In the genomic region with DNA sequence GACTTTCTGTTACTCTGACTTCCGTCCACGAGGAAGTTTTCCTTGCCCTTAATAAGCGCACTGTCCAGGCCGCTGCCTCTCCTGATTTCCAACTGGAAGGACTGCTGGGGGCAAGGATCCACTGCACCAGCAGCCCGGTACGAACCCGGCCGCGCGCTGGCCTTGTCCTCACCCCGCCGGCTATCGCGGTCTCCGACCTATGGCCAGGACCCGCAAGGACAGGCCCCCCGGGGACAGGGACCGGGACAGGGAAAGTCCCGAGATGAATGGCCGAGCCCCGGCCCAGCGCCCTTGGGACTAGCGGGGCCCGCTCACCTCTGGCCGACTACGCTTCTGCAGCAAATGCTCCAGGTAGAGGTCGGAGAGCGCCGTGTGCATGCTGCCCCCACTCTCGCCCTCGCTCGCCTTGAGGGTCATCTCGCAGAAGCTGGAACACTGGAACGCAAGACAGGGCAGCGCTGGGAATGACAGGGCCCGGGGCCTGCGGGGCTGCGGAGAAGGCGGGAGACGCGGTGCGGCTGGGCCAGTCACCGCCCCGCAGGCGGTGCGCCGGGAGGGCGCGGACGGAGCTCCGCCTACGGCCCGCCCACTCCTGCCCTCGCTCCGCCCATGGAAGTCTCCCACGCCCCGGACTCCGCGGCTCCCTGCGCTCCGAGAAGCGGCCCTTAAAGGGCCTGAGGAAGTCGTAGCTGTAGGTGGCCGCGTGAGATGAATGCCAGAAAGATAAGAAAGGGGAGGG, we compare ENCODE assay signal across 1 cellular context.
TF ChIP-seq lines count a peak whose summit lies in the region.

A gene (minus strand): TSS at position 529 of the 739 bp plus-strand sequence. CDS start 112 bp downstream, at position 417.

TF ChIP-seq in HepG2, 621 proteins besides CTCF, POLR2A, EP300 and RAD21 (continued from another document and continues in another):
- TF ChIP-seq, protein P1, sequence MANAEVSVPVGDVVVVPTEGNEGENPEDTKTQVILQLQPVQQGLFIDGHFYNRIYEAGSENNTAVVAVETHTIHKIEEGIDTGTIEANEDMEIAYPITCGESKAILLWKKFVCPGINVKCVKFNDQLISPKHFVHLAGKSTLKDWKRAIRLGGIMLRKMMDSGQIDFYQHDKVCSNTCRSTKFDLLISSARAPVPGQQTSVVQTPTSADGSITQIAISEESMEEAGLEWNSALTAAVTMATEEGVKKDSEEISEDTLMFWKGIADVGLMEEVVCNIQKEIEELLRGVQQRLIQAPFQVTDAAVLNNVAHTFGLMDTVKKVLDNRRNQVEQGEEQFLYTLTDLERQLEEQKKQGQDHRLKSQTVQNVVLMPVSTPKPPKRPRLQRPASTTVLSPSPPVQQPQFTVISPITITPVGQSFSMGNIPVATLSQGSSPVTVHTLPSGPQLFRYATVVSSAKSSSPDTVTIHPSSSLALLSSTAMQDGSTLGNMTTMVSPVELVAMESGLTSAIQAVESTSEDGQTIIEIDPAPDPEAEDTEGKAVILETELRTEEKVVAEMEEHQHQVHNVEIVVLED (CRISPR knock-in tag; IDR thresholded peaks at IDR 0.05; ENCODE audit: borderline replicate concordance) = peak; percentile 63
- no peak for TF ChIP-seq ZNF256 (CRISPR knock-in tag; conservative IDR thresholded peaks at IDR 0.05)
- TF ChIP-seq ZNF234 (CRISPR knock-in tag; conservative IDR thresholded peaks at IDR 0.05) = no peak
- TF ChIP-seq ASH2L (IDR thresholded peaks at IDR 0.05; ENCODE audit: insufficient read length, low read depth, low read length) = peak; percentile 15
- peak; percentile 58; the same call in 1 of the 2 replicates for TF ChIP-seq ZNF274 (CRISPR knock-in tag; IDR thresholded peaks at IDR 0.05)
- 0 out of 2 replicates have a peak, but pooled peaks have one; percentile 34 for TF ChIP-seq ZNF598 (CRISPR knock-in tag; IDR thresholded peaks at IDR 0.05; ENCODE audit: borderline replicate concordance)
- no peak for TF ChIP-seq SALL1 (CRISPR knock-in tag; IDR thresholded peaks at IDR 0.05)
- no peak for TF ChIP-seq FOXO1 (CRISPR knock-in tag; IDR thresholded peaks at IDR 0.05)
- no peak for TF ChIP-seq EHMT2 (IDR thresholded peaks at IDR 0.05; ENCODE audit: borderline replicate concordance, low read depth, low read length)
- no peak for TF ChIP-seq ZNF224 (CRISPR knock-in tag; IDR thresholded peaks at IDR 0.05)
- no peak for TF ChIP-seq SP5 (CRISPR knock-in tag; IDR thresholded peaks at IDR 0.05; ENCODE audit: borderline replicate concordance, low read depth)
- TF ChIP-seq, protein P2, sequence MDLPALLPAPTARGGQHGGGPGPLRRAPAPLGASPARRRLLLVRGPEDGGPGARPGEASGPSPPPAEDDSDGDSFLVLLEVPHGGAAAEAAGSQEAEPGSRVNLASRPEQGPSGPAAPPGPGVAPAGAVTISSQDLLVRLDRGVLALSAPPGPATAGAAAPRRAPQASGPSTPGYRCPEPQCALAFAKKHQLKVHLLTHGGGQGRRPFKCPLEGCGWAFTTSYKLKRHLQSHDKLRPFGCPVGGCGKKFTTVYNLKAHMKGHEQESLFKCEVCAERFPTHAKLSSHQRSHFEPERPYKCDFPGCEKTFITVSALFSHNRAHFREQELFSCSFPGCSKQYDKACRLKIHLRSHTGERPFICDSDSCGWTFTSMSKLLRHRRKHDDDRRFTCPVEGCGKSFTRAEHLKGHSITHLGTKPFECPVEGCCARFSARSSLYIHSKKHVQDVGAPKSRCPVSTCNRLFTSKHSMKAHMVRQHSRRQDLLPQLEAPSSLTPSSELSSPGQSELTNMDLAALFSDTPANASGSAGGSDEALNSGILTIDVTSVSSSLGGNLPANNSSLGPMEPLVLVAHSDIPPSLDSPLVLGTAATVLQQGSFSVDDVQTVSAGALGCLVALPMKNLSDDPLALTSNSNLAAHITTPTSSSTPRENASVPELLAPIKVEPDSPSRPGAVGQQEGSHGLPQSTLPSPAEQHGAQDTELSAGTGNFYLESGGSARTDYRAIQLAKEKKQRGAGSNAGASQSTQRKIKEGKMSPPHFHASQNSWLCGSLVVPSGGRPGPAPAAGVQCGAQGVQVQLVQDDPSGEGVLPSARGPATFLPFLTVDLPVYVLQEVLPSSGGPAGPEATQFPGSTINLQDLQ (CRISPR knock-in tag; IDR thresholded peaks at IDR 0.05) = no peak
- TF ChIP-seq KDM5B (CRISPR knock-in tag; IDR thresholded peaks at IDR 0.05; ENCODE audit: borderline replicate concordance) = peak; percentile 19; the same call in 1 of the 2 replicates
- TF ChIP-seq, protein P3, sequence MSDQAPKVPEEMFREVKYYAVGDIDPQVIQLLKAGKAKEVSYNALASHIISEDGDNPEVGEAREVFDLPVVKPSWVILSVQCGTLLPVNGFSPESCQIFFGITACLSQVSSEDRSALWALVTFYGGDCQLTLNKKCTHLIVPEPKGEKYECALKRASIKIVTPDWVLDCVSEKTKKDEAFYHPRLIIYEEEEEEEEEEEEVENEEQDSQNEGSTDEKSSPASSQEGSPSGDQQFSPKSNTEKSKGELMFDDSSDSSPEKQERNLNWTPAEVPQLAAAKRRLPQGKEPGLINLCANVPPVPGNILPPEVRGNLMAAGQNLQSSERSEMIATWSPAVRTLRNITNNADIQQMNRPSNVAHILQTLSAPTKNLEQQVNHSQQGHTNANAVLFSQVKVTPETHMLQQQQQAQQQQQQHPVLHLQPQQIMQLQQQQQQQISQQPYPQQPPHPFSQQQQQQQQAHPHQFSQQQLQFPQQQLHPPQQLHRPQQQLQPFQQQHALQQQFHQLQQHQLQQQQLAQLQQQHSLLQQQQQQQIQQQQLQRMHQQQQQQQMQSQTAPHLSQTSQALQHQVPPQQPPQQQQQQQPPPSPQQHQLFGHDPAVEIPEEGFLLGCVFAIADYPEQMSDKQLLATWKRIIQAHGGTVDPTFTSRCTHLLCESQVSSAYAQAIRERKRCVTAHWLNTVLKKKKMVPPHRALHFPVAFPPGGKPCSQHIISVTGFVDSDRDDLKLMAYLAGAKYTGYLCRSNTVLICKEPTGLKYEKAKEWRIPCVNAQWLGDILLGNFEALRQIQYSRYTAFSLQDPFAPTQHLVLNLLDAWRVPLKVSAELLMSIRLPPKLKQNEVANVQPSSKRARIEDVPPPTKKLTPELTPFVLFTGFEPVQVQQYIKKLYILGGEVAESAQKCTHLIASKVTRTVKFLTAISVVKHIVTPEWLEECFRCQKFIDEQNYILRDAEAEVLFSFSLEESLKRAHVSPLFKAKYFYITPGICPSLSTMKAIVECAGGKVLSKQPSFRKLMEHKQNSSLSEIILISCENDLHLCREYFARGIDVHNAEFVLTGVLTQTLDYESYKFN (CRISPR knock-in tag; conservative IDR thresholded peaks at IDR 0.05) = no peak
- no peak for TF ChIP-seq MTA1 (CRISPR knock-in tag; IDR thresholded peaks at IDR 0.05; ENCODE audit: borderline replicate concordance)
- TF ChIP-seq MIXL1 (CRISPR knock-in tag; IDR thresholded peaks at IDR 0.05) = no peak
- TF ChIP-seq ZMYM4 (CRISPR knock-in tag; IDR thresholded peaks at IDR 0.05) = peak; percentile 41; the same call in 1 of the 2 replicates
- TF ChIP-seq, protein P4, sequence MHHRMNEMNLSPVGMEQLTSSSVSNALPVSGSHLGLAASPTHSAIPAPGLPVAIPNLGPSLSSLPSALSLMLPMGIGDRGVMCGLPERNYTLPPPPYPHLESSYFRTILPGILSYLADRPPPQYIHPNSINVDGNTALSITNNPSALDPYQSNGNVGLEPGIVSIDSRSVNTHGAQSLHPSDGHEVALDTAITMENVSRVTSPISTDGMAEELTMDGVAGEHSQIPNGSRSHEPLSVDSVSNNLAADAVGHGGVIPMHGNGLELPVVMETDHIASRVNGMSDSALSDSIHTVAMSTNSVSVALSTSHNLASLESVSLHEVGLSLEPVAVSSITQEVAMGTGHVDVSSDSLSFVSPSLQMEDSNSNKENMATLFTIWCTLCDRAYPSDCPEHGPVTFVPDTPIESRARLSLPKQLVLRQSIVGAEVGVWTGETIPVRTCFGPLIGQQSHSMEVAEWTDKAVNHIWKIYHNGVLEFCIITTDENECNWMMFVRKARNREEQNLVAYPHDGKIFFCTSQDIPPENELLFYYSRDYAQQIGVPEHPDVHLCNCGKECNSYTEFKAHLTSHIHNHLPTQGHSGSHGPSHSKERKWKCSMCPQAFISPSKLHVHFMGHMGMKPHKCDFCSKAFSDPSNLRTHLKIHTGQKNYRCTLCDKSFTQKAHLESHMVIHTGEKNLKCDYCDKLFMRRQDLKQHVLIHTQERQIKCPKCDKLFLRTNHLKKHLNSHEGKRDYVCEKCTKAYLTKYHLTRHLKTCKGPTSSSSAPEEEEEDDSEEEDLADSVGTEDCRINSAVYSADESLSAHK (CRISPR knock-in tag; IDR thresholded peaks at IDR 0.05; ENCODE audit: borderline replicate concordance) = no peak
- TF ChIP-seq, protein P5, sequence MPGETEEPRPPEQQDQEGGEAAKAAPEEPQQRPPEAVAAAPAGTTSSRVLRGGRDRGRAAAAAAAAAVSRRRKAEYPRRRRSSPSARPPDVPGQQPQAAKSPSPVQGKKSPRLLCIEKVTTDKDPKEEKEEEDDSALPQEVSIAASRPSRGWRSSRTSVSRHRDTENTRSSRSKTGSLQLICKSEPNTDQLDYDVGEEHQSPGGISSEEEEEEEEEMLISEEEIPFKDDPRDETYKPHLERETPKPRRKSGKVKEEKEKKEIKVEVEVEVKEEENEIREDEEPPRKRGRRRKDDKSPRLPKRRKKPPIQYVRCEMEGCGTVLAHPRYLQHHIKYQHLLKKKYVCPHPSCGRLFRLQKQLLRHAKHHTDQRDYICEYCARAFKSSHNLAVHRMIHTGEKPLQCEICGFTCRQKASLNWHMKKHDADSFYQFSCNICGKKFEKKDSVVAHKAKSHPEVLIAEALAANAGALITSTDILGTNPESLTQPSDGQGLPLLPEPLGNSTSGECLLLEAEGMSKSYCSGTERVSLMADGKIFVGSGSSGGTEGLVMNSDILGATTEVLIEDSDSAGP (CRISPR knock-in tag; IDR thresholded peaks at IDR 0.05; ENCODE audit: borderline replicate concordance) = peak; percentile 95
- no peak for TF ChIP-seq MAFG (CRISPR knock-in tag; IDR thresholded peaks at IDR 0.05)
- no peak for TF ChIP-seq ZNF720 (CRISPR knock-in tag; IDR thresholded peaks at IDR 0.05)
- TF ChIP-seq PHF8 (CRISPR knock-in tag; IDR thresholded peaks at IDR 0.05) = peak; percentile 25; the same call in 1 of the 2 replicates
- no peak for TF ChIP-seq SRSF1 (optimal IDR thresholded peaks at IDR 0.05; ENCODE audit: low read depth, low read length)
- no peak for TF ChIP-seq SP1 (IDR thresholded peaks at IDR 0.05)
- 0 out of 2 replicates have a peak, but pooled peaks have one; percentile 23 for TF ChIP-seq SP1 (CRISPR knock-in tag; IDR thresholded peaks at IDR 0.05)
- TF ChIP-seq, protein P6, sequence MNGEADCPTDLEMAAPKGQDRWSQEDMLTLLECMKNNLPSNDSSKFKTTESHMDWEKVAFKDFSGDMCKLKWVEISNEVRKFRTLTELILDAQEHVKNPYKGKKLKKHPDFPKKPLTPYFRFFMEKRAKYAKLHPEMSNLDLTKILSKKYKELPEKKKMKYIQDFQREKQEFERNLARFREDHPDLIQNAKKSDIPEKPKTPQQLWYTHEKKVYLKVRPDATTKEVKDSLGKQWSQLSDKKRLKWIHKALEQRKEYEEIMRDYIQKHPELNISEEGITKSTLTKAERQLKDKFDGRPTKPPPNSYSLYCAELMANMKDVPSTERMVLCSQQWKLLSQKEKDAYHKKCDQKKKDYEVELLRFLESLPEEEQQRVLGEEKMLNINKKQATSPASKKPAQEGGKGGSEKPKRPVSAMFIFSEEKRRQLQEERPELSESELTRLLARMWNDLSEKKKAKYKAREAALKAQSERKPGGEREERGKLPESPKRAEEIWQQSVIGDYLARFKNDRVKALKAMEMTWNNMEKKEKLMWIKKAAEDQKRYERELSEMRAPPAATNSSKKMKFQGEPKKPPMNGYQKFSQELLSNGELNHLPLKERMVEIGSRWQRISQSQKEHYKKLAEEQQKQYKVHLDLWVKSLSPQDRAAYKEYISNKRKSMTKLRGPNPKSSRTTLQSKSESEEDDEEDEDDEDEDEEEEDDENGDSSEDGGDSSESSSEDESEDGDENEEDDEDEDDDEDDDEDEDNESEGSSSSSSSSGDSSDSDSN (CRISPR knock-in tag; IDR thresholded peaks at IDR 0.05) = peak; percentile 70; the same call in 1 of the 2 replicates
- no peak for TF ChIP-seq MAZ (IDR thresholded peaks at IDR 0.05; ENCODE audit: borderline replicate concordance, low read depth, low read length)
- peak; percentile 40; the same call in 1 of the 2 replicates for TF ChIP-seq MAZ (CRISPR knock-in tag; IDR thresholded peaks at IDR 0.05; ENCODE audit: low read depth)
- TF ChIP-seq, protein P7, sequence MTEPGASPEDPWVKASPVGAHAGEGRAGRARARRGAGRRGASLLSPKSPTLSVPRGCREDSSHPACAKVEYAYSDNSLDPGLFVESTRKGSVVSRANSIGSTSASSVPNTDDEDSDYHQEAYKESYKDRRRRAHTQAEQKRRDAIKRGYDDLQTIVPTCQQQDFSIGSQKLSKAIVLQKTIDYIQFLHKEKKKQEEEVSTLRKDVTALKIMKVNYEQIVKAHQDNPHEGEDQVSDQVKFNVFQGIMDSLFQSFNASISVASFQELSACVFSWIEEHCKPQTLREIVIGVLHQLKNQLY (CRISPR knock-in tag; IDR thresholded peaks at IDR 0.05) = no peak
- no peak for TF ChIP-seq ZNF207 (IDR thresholded peaks at IDR 0.05; ENCODE audit: borderline replicate concordance)
- TF ChIP-seq ZSCAN12 (CRISPR knock-in tag; IDR thresholded peaks at IDR 0.05) = no peak
- TF ChIP-seq ZNF225 (CRISPR knock-in tag; IDR thresholded peaks at IDR 0.05) = no peak
- no peak for TF ChIP-seq ZNF761 (CRISPR knock-in tag; conservative IDR thresholded peaks at IDR 0.05)
- TF ChIP-seq MBD4 (IDR thresholded peaks at IDR 0.05; ENCODE audit: borderline replicate concordance, low read length) = no peak
- TF ChIP-seq, protein P8, sequence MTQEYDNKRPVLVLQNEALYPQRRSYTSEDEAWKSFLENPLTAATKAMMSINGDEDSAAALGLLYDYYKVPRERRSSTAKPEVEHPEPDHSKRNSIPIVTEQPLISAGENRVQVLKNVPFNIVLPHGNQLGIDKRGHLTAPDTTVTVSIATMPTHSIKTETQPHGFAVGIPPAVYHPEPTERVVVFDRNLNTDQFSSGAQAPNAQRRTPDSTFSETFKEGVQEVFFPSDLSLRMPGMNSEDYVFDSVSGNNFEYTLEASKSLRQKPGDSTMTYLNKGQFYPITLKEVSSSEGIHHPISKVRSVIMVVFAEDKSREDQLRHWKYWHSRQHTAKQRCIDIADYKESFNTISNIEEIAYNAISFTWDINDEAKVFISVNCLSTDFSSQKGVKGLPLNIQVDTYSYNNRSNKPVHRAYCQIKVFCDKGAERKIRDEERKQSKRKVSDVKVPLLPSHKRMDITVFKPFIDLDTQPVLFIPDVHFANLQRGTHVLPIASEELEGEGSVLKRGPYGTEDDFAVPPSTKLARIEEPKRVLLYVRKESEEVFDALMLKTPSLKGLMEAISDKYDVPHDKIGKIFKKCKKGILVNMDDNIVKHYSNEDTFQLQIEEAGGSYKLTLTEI (CRISPR knock-in tag; conservative IDR thresholded peaks at IDR 0.05) = no peak
- no peak for TF ChIP-seq ZNF468 (CRISPR knock-in tag; IDR thresholded peaks at IDR 0.05)
- TF ChIP-seq TOPORS (CRISPR knock-in tag; IDR thresholded peaks at IDR 0.05) = no peak
- TF ChIP-seq CBX2 (IDR thresholded peaks at IDR 0.05; ENCODE audit: low read depth, low read length) = no peak
- 0 out of 2 replicates have a peak, but pooled peaks have one; percentile 48 for TF ChIP-seq CBX2 (CRISPR knock-in tag; IDR thresholded peaks at IDR 0.05; ENCODE audit: low read depth)
- no peak for TF ChIP-seq ZNF552 (CRISPR knock-in tag; IDR thresholded peaks at IDR 0.05; ENCODE audit: borderline replicate concordance)
- no peak for TF ChIP-seq CAMTA2 (CRISPR knock-in tag; IDR thresholded peaks at IDR 0.05; ENCODE audit: borderline replicate concordance)
